Comparison of ENCODE assay signal across 8 cellular contexts in genomic region chr15:84749111-84749991, GRCh38. TPM values are rescaled to one million over a fixed set of nuclear protein-coding genes. Genes with fewer than 3 reads are reported as not detected.
DNase-seq lines count a peak whose midpoint lies in the region; ATAC-seq, FAIRE-seq and TF ChIP-seq lines count a peak whose summit lies in the region.

No MANE protein-coding gene starts in this region.

- H3K27ac ChIP-seq in H1 (ENCODE audit: low read depth, low read length) = peak overlapping the region; percentile 61; the same call in 1 of the 2 replicates

- peaks cover 46% of the 10 kb centered on the region for H3K4me1 Mint-ChIP-seq in type B pancreatic cell (ENCODE audit: unreplicated experiment)

- H3K36me3 Mint-ChIP-seq in type B pancreatic cell = peaks cover 25% of the 10 kb centered on the region

- peak overlapping the region; percentile 96 for H3K27ac Mint-ChIP-seq in type B pancreatic cell

- no peak overlapping the region for H2BK120ac ChIP-seq in H1 (replicated peaks; ENCODE audit: low read depth, low read length)

- no peak for TF ChIP-seq EP300 in H1 (IDR thresholded peaks at IDR 0.05; ENCODE audit: borderline replicate concordance in 1 of 2, low read depth in 2 of 2, low read length in 2 of 2)

- peak overlapping the region; percentile 45 for H4K91ac ChIP-seq in H1 (replicated peaks; ENCODE audit: insufficient read length, low read length)

- no peaks in the 10 kb centered on the region for H3K36me3 ChIP-seq in H1 (ENCODE audit: control insufficient read depth in 2 of 4, insufficient read depth in 4 of 4, low read length in 3 of 4)
- H3K36me3 ChIP-seq in mucosa of descending colon (ENCODE audit: low read depth) = no peaks in the 10 kb centered on the region

- H3K27me3 Mint-ChIP-seq in type B pancreatic cell = no peaks in the 10 kb centered on the region

- H3K9me3 ChIP-seq in H1 (ENCODE audit: insufficient read depth in 2 of 2, low read depth in 1 of 2, low read length in 1 of 2) (no peaks in the 10 kb centered on the region), mucosa of descending colon (no peaks in the 10 kb centered on the region)

- ATAC-seq in GM21717 (IDR thresholded peaks at IDR 0.05; ENCODE audit: unreplicated experiment) = peak; percentile 3
- ATAC-seq in mucosa of descending colon = peak; percentile 4
- no peak for ATAC-seq in GM18517 (IDR thresholded peaks at IDR 0.05; ENCODE audit: unreplicated experiment)

- no peak overlapping the region for H2BK12ac ChIP-seq in H1 (ENCODE audit: low read depth, low read length)

- POLR2A ChIA-PET in H1 (lab: Charles Lee; ENCODE audit: partially characterized antibody) = interaction anchor here (0.5 to 2.7 kb wide), 5 partner anchors 14 to 68 kb away, joined by 3 to 18 read pairs (median 3); partner anchors contain the start of gene ALPK3

- no peak overlapping the region for H2AFZ ChIP-seq in H1 (ENCODE audit: low read length)

- H4K8ac ChIP-seq in H1 (ENCODE audit: extremely low read depth, insufficient read depth, low read length) = peak overlapping the region; percentile 11

- H3K79me2 ChIP-seq in H1 (ENCODE audit: control insufficient read depth in 1 of 2, insufficient read depth in 2 of 2, low read length in 2 of 2) = peaks cover 13 to 56% of the 10 kb centered on the region in 2 experiments

- peak overlapping the region; percentile 79 to 90 for H3K4me2 ChIP-seq in H1 (ENCODE audit: insufficient read depth in 1 of 2, low read depth in 2 of 2, low read length in 2 of 2)

- no peak for TF ChIP-seq RAD21 in H1 (IDR thresholded peaks at IDR 0.05 in 1 of 2, conservative IDR thresholded peaks at IDR 0.05 in 1 of 2; ENCODE audit: low read depth in 2 of 2, low read length in 2 of 2)

- WGBS in H1 (ENCODE audit: extremely low coverage in 1 of 2, insufficient coverage in 1 of 2, insufficient read length in 1 of 2, insufficient replicate concordance in 2 of 2, low coverage in 1 of 2, low lambda C conversion rate in 2 of 2, missing lambda C conversion rate in 1 of 2), 2 experiments = 28% methylated on average over 15 of the region's 15 CpGs; no CpG with 5 or more reads in 1 of the 2 experiments

- no peaks in the 10 kb centered on the region for H3K27me3 ChIP-seq in H1 (replicated peaks in 1 of 4; ENCODE audit: control insufficient read depth in 3 of 4, extremely low read depth in 1 of 4, insufficient read depth in 3 of 4, low read length in 3 of 4)

- DNase-seq in AG20443 (ENCODE audit: low spot score) (peak; percentile 24), MV-4-11 (lab: John Stamatoyannopoulos, UW) (peak; percentile 56), H1 (ENCODE audit: low read depth in 1 of 2, low spot score in 2 of 2) (peak in 1 of 2 experiments; percentile 53), mucosa of descending colon (peak; percentile 58 to 67 (median 62)), type B pancreatic cell (ENCODE audit: extremely low spot score, unreplicated experiment) (no peak)
- DNase-seq in activated CD4-positive, alpha-beta T cell treated with anti-CD3 and anti-CD28 coated beads, Interleukin-2, amount 50 U/mL, for 4 hours = peak; percentile 31 to 34

- H4K20me1 ChIP-seq in H1 (replicated peaks in 1 of 2; ENCODE audit: control insufficient read depth in 1 of 2, insufficient read depth in 2 of 2, low read length in 2 of 2) = peaks cover 2 to 11% of the 10 kb centered on the region in 2 experiments

- intact Hi-C loops in mucosa of descending colon (cut with DNase I, micrococcal nuclease) = no loop called here

- H2AK5ac ChIP-seq in H1 (ENCODE audit: low read depth, low read length) = no peak overlapping the region

- CTCF ChIA-PET in H1 (lab: Charles Lee; ENCODE audit: partially characterized antibody) = interaction anchor here (0.6 to 1.7 kb wide), 13 partner anchors 9 to 162 kb away, joined by 3 to 7 read pairs (median 3); partner anchors contain the start of gene SEC11A

- peak overlapping the region; percentile 65 for H3K4ac ChIP-seq in H1 (replicated peaks; ENCODE audit: insufficient read length, low read depth, low read length)

- no peak for FAIRE-seq in H1 (lab: Jason Lieb, UNC)

- peak overlapping the region; percentile 34 to 72 (median 50) for H3K9ac ChIP-seq in H1 (replicated peaks in 1 of 4; ENCODE audit: extremely low read depth in 1 of 4, low read depth in 3 of 4, low read length in 3 of 4)

- no peak overlapping the region for H3K56ac ChIP-seq in H1 (replicated peaks; ENCODE audit: insufficient read length, low read depth, low read length)

- H3K4me1 ChIP-seq in H1 (replicated peaks in 1 of 4; ENCODE audit: control insufficient read depth in 3 of 4, insufficient read depth in 4 of 4, low read length in 3 of 4) (peaks cover 3 to 13% (median 11%) of the 10 kb centered on the region in 4 experiments), mucosa of descending colon (ENCODE audit: low read depth) (peaks cover 54% of the 10 kb centered on the region)

- H3K18ac ChIP-seq in H1 (ENCODE audit: extremely low read depth, low read length) = no peak overlapping the region

- H3K23ac ChIP-seq in H1 (ENCODE audit: insufficient read length) = no peak overlapping the region

- 0 out of 2 replicates have a peak overlapping the region, but pooled peaks have one; percentile 46 for H2BK15ac ChIP-seq in H1 (ENCODE audit: low read length)

- no peak overlapping the region for H4K5ac ChIP-seq in H1 (ENCODE audit: insufficient read length, low read depth, low read length)

- peak overlapping the region; percentile 66 to 91 (median 78) for H3K4me3 ChIP-seq in H1 (ENCODE audit: extremely low read depth in 1 of 4, insufficient read depth in 2 of 4, low read depth in 3 of 4, low read length in 4 of 4)
- peak overlapping the region; percentile 59 for H3K4me3 ChIP-seq in mucosa of descending colon

- TF ChIP-seq POLR2A in H1 (IDR thresholded peaks at IDR 0.05; ENCODE audit: control extremely low read depth in 1 of 2, low read depth in 2 of 2, low read length in 2 of 2) = no peak

- no peak overlapping the region for H2BK5ac ChIP-seq in H1 (ENCODE audit: low read depth, low read length)

- H3K23me2 ChIP-seq in H1 (ENCODE audit: low read depth, low read length) = peaks cover 15% of the 10 kb centered on the region

- no peak overlapping the region for H3K14ac ChIP-seq in H1 (ENCODE audit: insufficient read length)

- no peak overlapping the region for H2BK20ac ChIP-seq in H1 (ENCODE audit: low read length)

- H3K4me3 Mint-ChIP-seq in type B pancreatic cell = peak overlapping the region; percentile 97

- TF ChIP-seq CTCF in H1 (IDR thresholded peaks at IDR 0.05; ENCODE audit: control extremely low read depth in 1 of 3, insufficient read depth in 1 of 3, low read depth in 1 of 3, low read length in 3 of 3) = no peak
- TF ChIP-seq CTCF in mucosa of descending colon (IDR thresholded peaks at IDR 0.05) = no peak
- TF ChIP-seq CTCF in type B pancreatic cell (conservative IDR thresholded peaks at IDR 0.05) = peak; percentile 49

- H3K9me3 Mint-ChIP-seq in type B pancreatic cell = no peaks in the 10 kb centered on the region

- peaks cover 4% of the 10 kb centered on the region; the same call in 1 of the 2 replicates for H3K79me1 ChIP-seq in H1 (ENCODE audit: low read depth, low read length)

TF ChIP-seq in H1, 55 proteins besides CTCF, POLR2A, EP300 and RAD21:
- TF ChIP-seq CBX5 (IDR thresholded peaks at IDR 0.05; ENCODE audit: low read depth, low read length) (no peak), KDM5A (IDR thresholded peaks at IDR 0.05; ENCODE audit: low read length) (no peak), CTBP2 (IDR thresholded peaks at IDR 0.05; ENCODE audit: borderline replicate concordance, insufficient read depth, insufficient read length, low read length) (no peak), SAP30 (IDR thresholded peaks at IDR 0.05; ENCODE audit: insufficient read depth, insufficient replicate concordance, low read length) (peak; percentile 28), HDAC2 (IDR thresholded peaks at IDR 0.05; ENCODE audit: borderline replicate concordance in 1 of 2, low read depth in 2 of 2, low read length in 2 of 2) (0 out of 4 replicates have a peak, but pooled peaks of 1 of the 2 experiments have one; percentile 48)
- TF ChIP-seq, protein P1, sequence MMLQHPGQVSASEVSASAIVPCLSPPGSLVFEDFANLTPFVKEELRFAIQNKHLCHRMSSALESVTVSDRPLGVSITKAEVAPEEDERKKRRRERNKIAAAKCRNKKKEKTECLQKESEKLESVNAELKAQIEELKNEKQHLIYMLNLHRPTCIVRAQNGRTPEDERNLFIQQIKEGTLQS (IDR thresholded peaks at IDR 0.05; ENCODE audit: insufficient read depth, low read depth, low read length) = no peak
TF ChIP-seq in H1: peak in this region for 2.

RNA-seq across cellular contexts. Expression of gene ZNF592, which starts 1.0 kb away (rescaled TPM):
- 31.2 and 33.0 TPM in 2 replicates for total RNA-seq in H1 (2021; fragmentation: NEBNext Ultra II Directional; extraction: Animal tissue kit (Norgen Biotek cat#: 25700))
- 14.2 and 15.9 TPM in 2 replicates for polyA plus RNA-seq in H1 (2011; rRNA removed)
- 10.4 TPM for polyA plus RNA-seq in H1 (2011; cell fraction: cytosol; rRNA removed)
- 18.1 TPM for polyA plus RNA-seq in H1 (2011; cell fraction: nucleus; rRNA removed)
- 14.3 to 18.9 TPM (median 16.5 TPM) in 4 replicates for polyA plus RNA-seq in H1 (2012, experiment 1 of 2)
- 11.7 TPM for polyA plus RNA-seq in H1 (2012, experiment 2 of 2)
- polyA plus RNA-seq in H1 (2013, experiment 1 of 2) = 12.4 TPM
- polyA plus RNA-seq in H1 (2013, experiment 2 of 2) = 12.9 TPM
- polyA minus RNA-seq in H1 (2011; rRNA and poly(A)+ RNA removed) = 16.2 and 17.8 TPM in 2 replicates
- 13.8 TPM for polyA minus RNA-seq in H1 (2011; cell fraction: cytosol; rRNA and poly(A)+ RNA removed)
- polyA minus RNA-seq in H1 (2011; cell fraction: nucleus; rRNA and poly(A)+ RNA removed) = 12.0 TPM
- total RNA-seq in mucosa of descending colon (10 to 100 TPM; 29.4 to 35.3 (median 33.4) TPM), type B pancreatic cell (ENCODE audit: low replicate concordance) (26.4 and 26.8 TPM in 2 replicates)

RNA-seq across cellular contexts. Expression of gene SEC11A, which starts 33.4 kb away (rescaled TPM):
- 250 and 268 TPM in 2 replicates for total RNA-seq in H1 (2021; fragmentation: NEBNext Ultra II Directional; extraction: Animal tissue kit (Norgen Biotek cat#: 25700))
- polyA plus RNA-seq in H1 (2011; rRNA removed) = 142 and 316 TPM in 2 replicates
- 307 TPM for polyA plus RNA-seq in H1 (2011; cell fraction: cytosol; rRNA removed)
- 30.7 TPM for polyA plus RNA-seq in H1 (2011; cell fraction: nucleus; rRNA removed)
- 241 to 354 TPM (median 260 TPM) in 4 replicates for polyA plus RNA-seq in H1 (2012, experiment 1 of 2)
- polyA plus RNA-seq in H1 (2012, experiment 2 of 2) = 82.6 TPM
- polyA plus RNA-seq in H1 (2013, experiment 1 of 2) = 343 TPM
- polyA plus RNA-seq in H1 (2013, experiment 2 of 2) = 407 TPM
- polyA minus RNA-seq in H1 (2011; rRNA and poly(A)+ RNA removed) = 46.4 and 59.7 TPM in 2 replicates
- polyA minus RNA-seq in H1 (2011; cell fraction: cytosol; rRNA and poly(A)+ RNA removed) = 60.8 TPM
- 34.8 TPM for polyA minus RNA-seq in H1 (2011; cell fraction: nucleus; rRNA and poly(A)+ RNA removed)
- total RNA-seq in mucosa of descending colon (100 to 1,000 TPM; 112 to 143 (median 119) TPM), type B pancreatic cell (ENCODE audit: low replicate concordance) (178 and 185 TPM in 2 replicates)
